ENCODE assay signal across 16 cellular contexts in genomic region chr7:36070230-36070629, GRCh38.
DNase-seq lines count a peak whose midpoint lies in the region; ATAC-seq and TF ChIP-seq lines count a peak whose summit lies in the region.
"Had no signal": no experiment of that assay in that cellular context is flagged by ENCODE, and none has a peak within 500 bp of the region (broad histone marks: within the 10 kb centered on the region; RNA-seq: fewer than 3 reads in every experiment).

No MANE protein-coding gene starts in this region.

- 79% methylated on average over 8 of the region's 8 CpGs for WGBS in right cardiac atrium

- H3K36me3 ChIP-seq in neural progenitor cell = no peaks in the 10 kb centered on the region
- H3K36me3 ChIP-seq in vagina = no peaks in the 10 kb centered on the region
- H3K36me3 ChIP-seq in GM23338 (ENCODE audit: insufficient read depth) = no peaks in the 10 kb centered on the region
- H3K36me3 ChIP-seq: BLaER1 had no signal

- H3K27ac ChIP-seq in right cardiac atrium (ENCODE audit: low read length) (no peak overlapping the region), neural progenitor cell (no peak overlapping the region), vagina (no peak overlapping the region), GM23338 (ENCODE audit: low read depth) (no peak overlapping the region)
- H3K27ac ChIP-seq: BLaER1 had no signal

- peak overlapping the region; percentile 58 for H3K27ac Mint-ChIP-seq in neural progenitor cell
- H3K27ac Mint-ChIP-seq in GM23338 = no peak overlapping the region
- H3K27ac Mint-ChIP-seq: CD8-positive, alpha-beta memory T cell; HFFc6 had no signal

- intact Hi-C loops in cardiac septum (cut with DNase I) = no loop called here
- intact Hi-C loops in right cardiac atrium (cut with DNase I) = no loop called here
- intact Hi-C loops in vagina (cut with DNase I) = no loop called here

- H3K4me1 Mint-ChIP-seq in neural progenitor cell (peaks cover 10% of the 10 kb centered on the region), GM23338 (peaks cover 4% of the 10 kb centered on the region; the same call in 1 of the 3 replicates)
- H3K4me1 Mint-ChIP-seq: CD8-positive, alpha-beta memory T cell had no signal

- H3K9ac ChIP-seq in neural progenitor cell = no peak overlapping the region
- H3K9ac ChIP-seq: BLaER1 had no signal

- H3K79me2 ChIP-seq in neural progenitor cell (ENCODE audit: low read depth) (no peaks in the 10 kb centered on the region), GM23338 (replicated peaks; ENCODE audit: insufficient read depth) (no peaks in the 10 kb centered on the region)

- H3K4me2 ChIP-seq in neural progenitor cell (no peak overlapping the region), GM23338 (no peak overlapping the region)
- H3K4me2 ChIP-seq: BLaER1 had no signal

- H3K36me3 Mint-ChIP-seq in neural progenitor cell = no peaks in the 10 kb centered on the region
- H3K36me3 Mint-ChIP-seq in GM23338 (ENCODE audit: low read depth) = peaks cover 4% of the 10 kb centered on the region; the same call in 1 of the 3 replicates
- H3K36me3 Mint-ChIP-seq: CD8-positive, alpha-beta memory T cell had no signal

- H3K27me3 Mint-ChIP-seq in neural progenitor cell (ENCODE audit: insufficient read depth, low read depth) (no peaks in the 10 kb centered on the region), GM23338 (ENCODE audit: insufficient read depth, low read depth, poor library complexity) (peaks cover 5% of the 10 kb centered on the region)

- ATAC-seq in right cardiac atrium = no peak
- no peak for ATAC-seq in GM23338
- ATAC-seq: HepG2 had no signal

- H3F3A ChIP-seq in neural progenitor cell (ENCODE audit: low read depth) = peaks cover 2% of the 10 kb centered on the region
- H3F3A ChIP-seq in GM23338 (replicated peaks; ENCODE audit: low read depth) = no peaks in the 10 kb centered on the region

- H3K4me3 ChIP-seq in right cardiac atrium (ENCODE audit: low read length) = no peak overlapping the region
- H3K4me3 ChIP-seq in neural progenitor cell = no peak overlapping the region
- no peak overlapping the region for H3K4me3 ChIP-seq in vagina
- H3K4me3 ChIP-seq in GM23338 = no peak overlapping the region
- H3K4me3 ChIP-seq: BLaER1 had no signal

- peak; percentile 4 for DNase-seq in cardiac septum (ENCODE audit: low spot score)
- DNase-seq in right cardiac atrium = no peak
- DNase-seq in NCI-H82 treated with DMSO at 0.1 percent for 48 hours (lab: John Stamatoyannopoulos, UW; ENCODE audit: unreplicated experiment) = peak; percentile 16
- no peak for DNase-seq in neural progenitor cell (ENCODE audit: low spot score)
- no peak for DNase-seq in NCI-H1930 (lab: John Stamatoyannopoulos, UW)
- DNase-seq in vagina (ENCODE audit: extremely low spot score in 2 of 2) = no peak
- DNase-seq in GM23338 (ENCODE audit: low spot score) = no peak
- DNase-seq: 8988T; AML-193; Caco-2; CD8-positive, alpha-beta memory T cell; DMS 273 treated with DMSO at 0.1 percent for 48 hours; HCEC 1CT; HFFc6 had no signal

- peaks cover 3% of the 10 kb centered on the region; the same call in 1 of the 2 replicates for H3K9me2 ChIP-seq in GM23338 (ENCODE audit: insufficient read depth)

- H4K20me1 ChIP-seq in neural progenitor cell (ENCODE audit: low read depth) (no peaks in the 10 kb centered on the region), GM23338 (replicated peaks; ENCODE audit: insufficient read depth) (no peaks in the 10 kb centered on the region)
- H4K20me1 ChIP-seq: BLaER1 had no signal

- H3K9me3 Mint-ChIP-seq in neural progenitor cell (no peaks in the 10 kb centered on the region), GM23338 (peaks cover 8% of the 10 kb centered on the region; the same call in 2 of the 3 replicates)
- H3K9me3 Mint-ChIP-seq: CD8-positive, alpha-beta memory T cell had no signal

- no peak for TF ChIP-seq CTCF in neural progenitor cell (IDR thresholded peaks at IDR 0.05)
- no peak for TF ChIP-seq CTCF in vagina (IDR thresholded peaks at IDR 0.05)
- no peak for TF ChIP-seq CTCF in GM23338 (conservative IDR thresholded peaks at IDR 0.05; ENCODE audit: low read depth in 2 of 2)

- no peaks in the 10 kb centered on the region for H3K27me3 ChIP-seq in right cardiac atrium (ENCODE audit: control insufficient read depth, insufficient read depth)
- H3K27me3 ChIP-seq in neural progenitor cell = no peaks in the 10 kb centered on the region
- no peaks in the 10 kb centered on the region for H3K27me3 ChIP-seq in vagina
- H3K27me3 ChIP-seq in GM23338 (ENCODE audit: insufficient read depth) = no peaks in the 10 kb centered on the region
- H3K27me3 ChIP-seq: BLaER1 had no signal

- H2AFZ ChIP-seq in neural progenitor cell (replicated peaks) (no peak overlapping the region), GM23338 (no peak overlapping the region)

- H3K4me1 ChIP-seq in right cardiac atrium (ENCODE audit: control insufficient read depth, insufficient read depth, low read length) (no peaks in the 10 kb centered on the region), neural progenitor cell (peaks cover under 1% of the 10 kb centered on the region), vagina (no peaks in the 10 kb centered on the region), GM23338 (ENCODE audit: insufficient read depth) (no peaks in the 10 kb centered on the region)
- H3K4me1 ChIP-seq: BLaER1, Caco-2 had no signal

- no peak for TF ChIP-seq POLR2A in vagina (IDR thresholded peaks at IDR 0.05)

- H3K9me3 ChIP-seq in right cardiac atrium (ENCODE audit: control insufficient read depth, low read length) (no peaks in the 10 kb centered on the region), neural progenitor cell (ENCODE audit: low read depth) (no peaks in the 10 kb centered on the region), vagina (no peaks in the 10 kb centered on the region)

- H3K4me3 Mint-ChIP-seq in neural progenitor cell (no peak overlapping the region), GM23338 (no peak overlapping the region)
- H3K4me3 Mint-ChIP-seq: CD8-positive, alpha-beta memory T cell; HFFc6 had no signal

TF ChIP-seq in GM23338, 12 proteins besides CTCF, POLR2A, EP300 and RAD21:
- TF ChIP-seq ETS1 (IDR thresholded peaks at IDR 0.05) (no peak), CREB1 (CRISPR knock-in tag; IDR thresholded peaks at IDR 0.05; ENCODE audit: low read depth) (no peak), ZNF331 (CRISPR knock-in tag; IDR thresholded peaks at IDR 0.05; ENCODE audit: low read depth) (no peak), EZH2phosphoT487 (IDR thresholded peaks at IDR 0.05; ENCODE audit: unreplicated experiment) (no peak), STAT1 (IDR thresholded peaks at IDR 0.05; ENCODE audit: unreplicated experiment) (no peak)
TF ChIP-seq in GM23338: peak in this region for 0.

Comparison
In these comparisons a context has a peak if more than half of its experiments do, and no peak if none do; other contexts are left out.
1. DNase-seq: peak in cardiac septum (single experiment) and NCI-H82 treated with DMSO at 0.1 percent for 48 hours (single experiment); none in right cardiac atrium (0 of 3), neural progenitor cell (single experiment), NCI-H1930 (0 of 2), vagina (0 of 2) and GM23338 (single experiment).